In genomic region chr1:41547336-41547735, GRCh38 we compare ENCODE assay signal across 29 cellular contexts.
"Had no signal": no experiment of that assay in that cellular context is flagged by ENCODE, and none has a peak within 500 bp of the region (broad histone marks: within the 10 kb centered on the region; RNA-seq: fewer than 3 reads in every experiment).

No MANE protein-coding gene starts in this region.

- ATAC-seq: activated CD8-positive, alpha-beta memory T cell treated with anti-CD3 and anti-CD28 coated beads, Interleukin-2, amount 10 ng/mL, durations not matched to agents 7 days and 5 days; activated CD8-positive, alpha-beta T cell treated with anti-CD3 and anti-CD28 coated beads, Interleukin-2, amount 10 ng/mL, durations not matched to agents 7 days and 5 days; effector memory CD8-positive, alpha-beta T cell; left lung; pancreas; stimulated activated naive CD8-positive, alpha-beta T cell treated with anti-CD3 and anti-CD28 coated beads, Interleukin-15, amount 100 ng/mL, for 72 hours had no signal

- H3K27ac ChIP-seq: gastrocnemius medialis, left lung, pancreas, psoas muscle, SK-N-MC, thyroid gland, upper lobe of left lung, VCaP had no signal

- H3K4me3 ChIP-seq: gastrocnemius medialis, left lung, lung, pancreas, psoas muscle, SK-N-MC, thyroid gland, upper lobe of left lung had no signal

- H3K36me3 Mint-ChIP-seq: activated CD8-positive, alpha-beta memory T cell treated with anti-CD3 and anti-CD28 coated beads, Interleukin-2, amount 10 ng/mL, durations not matched to agents 7 days and 5 days had no signal

- H3K27me3 Mint-ChIP-seq: activated CD4-positive, alpha-beta T cell treated with anti-CD3 and anti-CD28 coated beads, Interleukin-2, amount 10 ng/mL, durations not matched to agents 24 days and 14 days; activated CD8-positive, alpha-beta memory T cell treated with anti-CD3 and anti-CD28 coated beads, Interleukin-2, amount 10 ng/mL, durations not matched to agents 7 days and 5 days; activated naive CD8-positive, alpha-beta T cell treated with anti-CD3 and anti-CD28 coated beads, Interleukin-2, amount 50 U/mL, for 24 hours; effector memory CD8-positive, alpha-beta T cell; stimulated activated naive CD8-positive, alpha-beta T cell treated with anti-CD3 and anti-CD28 coated beads, Interleukin-15, amount 100 ng/mL, for 72 hours had no signal

- H3K27ac Mint-ChIP-seq: activated CD8-positive, alpha-beta memory T cell treated with anti-CD3 and anti-CD28 coated beads, Interleukin-2, amount 10 ng/mL, durations not matched to agents 7 days and 5 days; activated CD8-positive, alpha-beta T cell treated with anti-CD3 and anti-CD28 coated beads, Interleukin-2, amount 10 ng/mL, durations not matched to agents 7 days and 5 days; nephron; T-helper 1 cell treated with Interleukin-12 subunit alpha and Interleukin-12 subunit beta and Interleukin-4 antibody, amounts not matched to agents 30 μg/mL and 1 μg/mL, for 36 hours had no signal

- H3K4me3 Mint-ChIP-seq: activated CD4-positive, alpha-beta T cell treated with anti-CD3 and anti-CD28 coated beads, Interleukin-2, amount 10 ng/mL, durations not matched to agents 24 days and 14 days; activated CD8-positive, alpha-beta memory T cell treated with anti-CD3 and anti-CD28 coated beads, Interleukin-2, amount 10 ng/mL, durations not matched to agents 7 days and 5 days; activated CD8-positive, alpha-beta T cell treated with anti-CD3 and anti-CD28 coated beads, Interleukin-2, amount 10 ng/mL, durations not matched to agents 7 days and 5 days; effector memory CD8-positive, alpha-beta T cell; nephron; stimulated activated naive CD8-positive, alpha-beta T cell treated with anti-CD3 and anti-CD28 coated beads, Interleukin-15, amount 100 ng/mL, for 72 hours; T-helper 1 cell treated with Interleukin-12 subunit alpha and Interleukin-12 subunit beta and Interleukin-4 antibody, amounts not matched to agents 30 μg/mL and 1 μg/mL, for 36 hours had no signal

- H3K36me3 ChIP-seq: gastrocnemius medialis, pancreas, thyroid gland had no signal

- H3K4me1 Mint-ChIP-seq: activated CD8-positive, alpha-beta memory T cell treated with anti-CD3 and anti-CD28 coated beads, Interleukin-2, amount 10 ng/mL, durations not matched to agents 7 days and 5 days; stimulated activated naive CD8-positive, alpha-beta T cell treated with anti-CD3 and anti-CD28 coated beads, Interleukin-15, amount 100 ng/mL, for 72 hours had no signal

- H3K4me1 ChIP-seq: gastrocnemius medialis, left lung, pancreas, upper lobe of left lung had no signal

- H3K9me3 ChIP-seq: gastrocnemius medialis, left lung, pancreas, psoas muscle, thyroid gland, upper lobe of left lung had no signal

- H3K27me3 ChIP-seq: gastrocnemius medialis, left lung, pancreas, thyroid gland, upper lobe of left lung had no signal

- DNase-seq: activated CD4-positive, alpha-beta T cell treated with anti-CD3 and anti-CD28 coated beads, Interleukin-2, amount 10 ng/mL, durations not matched to agents 24 days and 14 days; activated CD8-positive, alpha-beta memory T cell treated with anti-CD3 and anti-CD28 coated beads, Interleukin-2, amount 10 ng/mL, durations not matched to agents 7 days and 5 days; activated CD8-positive, alpha-beta T cell treated with anti-CD3 and anti-CD28 coated beads, Interleukin-2, amount 10 ng/mL, durations not matched to agents 7 days and 5 days; activated gamma-delta T cell; activated naive CD4-positive, alpha-beta T cell treated with anti-CD3 and anti-CD28 coated beads, Interleukin-2, amount 50 U/mL, for 16 hours; activated naive CD8-positive, alpha-beta T cell treated with anti-CD3 and anti-CD28 coated beads, Interleukin-2, amount 50 U/mL, for 24 hours; amygdala; caudate nucleus; effector memory CD8-positive, alpha-beta T cell; erythroblast; gastrocnemius medialis; glutamatergic neuron; left lung; mesendoderm; nucleus accumbens; psoas muscle; stimulated activated CD4-positive, alpha-beta T cell treated with anti-CD3 and anti-CD28 coated beads, Interleukin-12 subunit alpha, Interleukin-12 subunit beta, amount 100 ng/mL, for 4 hours; stimulated activated CD4-positive, alpha-beta T cell treated with anti-CD3 and anti-CD28 coated beads, Interleukin-4, amount 100 ng/mL, for 1 hour; stimulated activated naive CD8-positive, alpha-beta T cell treated with anti-CD3 and anti-CD28 coated beads, Interleukin-15, amount 100 ng/mL, for 72 hours; SW 1271; T-helper 9 cell; upper lobe of left lung had no signal
